In the genomic region with DNA sequence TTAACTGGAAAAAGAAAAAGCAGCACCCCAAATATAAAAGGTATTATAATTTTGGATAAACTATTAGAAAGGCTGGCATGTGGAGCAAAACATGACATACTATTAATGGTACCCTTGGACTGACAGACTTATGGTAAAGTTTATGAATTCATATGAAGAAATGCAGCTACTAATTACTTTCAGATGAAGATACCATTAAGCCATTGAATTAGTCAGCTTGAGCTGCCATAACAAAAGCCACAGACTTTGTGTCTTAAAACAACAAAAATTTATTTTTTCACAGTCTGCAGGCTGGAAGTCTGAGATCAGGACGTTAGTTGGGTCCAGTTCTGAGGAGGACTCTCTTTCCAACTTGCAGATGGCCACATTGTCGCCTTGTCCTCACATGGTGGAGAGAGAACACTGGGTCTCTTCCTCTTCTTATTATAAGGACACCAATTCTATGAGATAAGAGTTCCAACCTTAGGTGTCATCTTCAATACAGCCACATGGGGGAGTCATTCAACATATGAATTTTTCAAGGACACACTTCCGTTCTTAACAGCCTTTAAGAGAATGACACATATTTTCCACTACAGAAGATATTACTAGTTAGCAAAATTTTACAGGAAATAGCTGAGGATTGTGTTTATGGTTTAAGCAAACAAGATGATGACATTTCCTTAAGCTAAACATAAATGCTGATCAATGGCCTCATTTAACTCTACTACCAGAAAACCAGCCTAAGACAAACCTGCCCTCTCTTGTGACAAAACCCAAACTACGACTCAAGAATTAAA, we compare ENCODE assay signal across 1 cellular context.
TF ChIP-seq lines count a peak whose summit lies in the region.

No MANE protein-coding gene starts in this region.

TF ChIP-seq in Ishikawa, 13 proteins besides CTCF, POLR2A, EP300 and RAD21:
- TF ChIP-seq, protein P1, sequence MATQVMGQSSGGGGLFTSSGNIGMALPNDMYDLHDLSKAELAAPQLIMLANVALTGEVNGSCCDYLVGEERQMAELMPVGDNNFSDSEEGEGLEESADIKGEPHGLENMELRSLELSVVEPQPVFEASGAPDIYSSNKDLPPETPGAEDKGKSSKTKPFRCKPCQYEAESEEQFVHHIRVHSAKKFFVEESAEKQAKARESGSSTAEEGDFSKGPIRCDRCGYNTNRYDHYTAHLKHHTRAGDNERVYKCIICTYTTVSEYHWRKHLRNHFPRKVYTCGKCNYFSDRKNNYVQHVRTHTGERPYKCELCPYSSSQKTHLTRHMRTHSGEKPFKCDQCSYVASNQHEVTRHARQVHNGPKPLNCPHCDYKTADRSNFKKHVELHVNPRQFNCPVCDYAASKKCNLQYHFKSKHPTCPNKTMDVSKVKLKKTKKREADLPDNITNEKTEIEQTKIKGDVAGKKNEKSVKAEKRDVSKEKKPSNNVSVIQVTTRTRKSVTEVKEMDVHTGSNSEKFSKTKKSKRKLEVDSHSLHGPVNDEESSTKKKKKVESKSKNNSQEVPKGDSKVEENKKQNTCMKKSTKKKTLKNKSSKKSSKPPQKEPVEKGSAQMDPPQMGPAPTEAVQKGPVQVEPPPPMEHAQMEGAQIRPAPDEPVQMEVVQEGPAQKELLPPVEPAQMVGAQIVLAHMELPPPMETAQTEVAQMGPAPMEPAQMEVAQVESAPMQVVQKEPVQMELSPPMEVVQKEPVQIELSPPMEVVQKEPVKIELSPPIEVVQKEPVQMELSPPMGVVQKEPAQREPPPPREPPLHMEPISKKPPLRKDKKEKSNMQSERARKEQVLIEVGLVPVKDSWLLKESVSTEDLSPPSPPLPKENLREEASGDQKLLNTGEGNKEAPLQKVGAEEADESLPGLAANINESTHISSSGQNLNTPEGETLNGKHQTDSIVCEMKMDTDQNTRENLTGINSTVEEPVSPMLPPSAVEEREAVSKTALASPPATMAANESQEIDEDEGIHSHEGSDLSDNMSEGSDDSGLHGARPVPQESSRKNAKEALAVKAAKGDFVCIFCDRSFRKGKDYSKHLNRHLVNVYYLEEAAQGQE (IDR thresholded peaks at IDR 0.05; ENCODE audit: low read depth), result no peak
- TF ChIP-seq TCF12 (IDR thresholded peaks at IDR 0.05; ENCODE audit: low read depth) (no peak), CREB1 (IDR thresholded peaks at IDR 0.05; ENCODE audit: low read depth) (no peak), YY1 (IDR thresholded peaks at IDR 0.05; ENCODE audit: low read depth) (no peak), EGR1 (IDR thresholded peaks at IDR 0.05) (no peak)
- TF ChIP-seq, protein P2, sequence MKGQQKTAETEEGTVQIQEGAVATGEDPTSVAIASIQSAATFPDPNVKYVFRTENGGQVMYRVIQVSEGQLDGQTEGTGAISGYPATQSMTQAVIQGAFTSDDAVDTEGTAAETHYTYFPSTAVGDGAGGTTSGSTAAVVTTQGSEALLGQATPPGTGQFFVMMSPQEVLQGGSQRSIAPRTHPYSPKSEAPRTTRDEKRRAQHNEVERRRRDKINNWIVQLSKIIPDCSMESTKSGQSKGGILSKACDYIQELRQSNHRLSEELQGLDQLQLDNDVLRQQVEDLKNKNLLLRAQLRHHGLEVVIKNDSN (IDR thresholded peaks at IDR 0.05), result no peak
TF ChIP-seq in Ishikawa: peak in this region for 0.
